In genomic region chr7:98252655-98253054, GRCh38 we compare ENCODE assay signal across 8 cellular contexts. TPM values are rescaled to one million over a fixed set of nuclear protein-coding genes. Genes with fewer than 3 reads are reported as not detected.
DNase-seq lines count a peak whose midpoint lies in the region; ATAC-seq and TF ChIP-seq lines count a peak whose summit lies in the region.

No MANE protein-coding gene starts in this region.

- peak; percentile 41 for DNase-seq in NCI-H2227 (lab: John Stamatoyannopoulos, UW; ENCODE audit: unreplicated experiment)
- no peak for DNase-seq in NCI-H2227 treated with DMSO at 0.1 percent for 48 hours (lab: John Stamatoyannopoulos, UW)
- DNase-seq in activated CD8-positive, alpha-beta T cell treated with anti-CD3 and anti-CD28 coated beads for 36 hours: no peak
- DNase-seq in KG1 (lab: John Stamatoyannopoulos, UW): no peak
- no peak for DNase-seq in stimulated activated CD4-positive, alpha-beta T cell treated with anti-CD3 and anti-CD28 coated beads, Interleukin-2, amount 100 ng/mL, for 48 hours

- H3K36me3 ChIP-seq in iPS-18a (ENCODE audit: control insufficient read depth, low read depth, low read length) (peaks cover 3% of the 10 kb centered on the region), stomach smooth muscle (ENCODE audit: control insufficient read depth in 2 of 2, insufficient read depth in 2 of 2, low read length in 2 of 2) (peaks cover 1 to 2% of the 10 kb centered on the region in 2 donors)

- H3K27me3 Mint-ChIP-seq in activated CD8-positive, alpha-beta T cell treated with anti-CD3 and anti-CD28 coated beads for 36 hours: no peaks in the 10 kb centered on the region

- ATAC-seq in activated CD8-positive, alpha-beta T cell treated with anti-CD3 and anti-CD28 coated beads for 36 hours: no peak
- no peak for ATAC-seq in GM21367 (IDR thresholded peaks at IDR 0.05; ENCODE audit: unreplicated experiment)

- H3K9me3 ChIP-seq in iPS-18a (ENCODE audit: control insufficient read depth, low read depth, low read length) (no peaks in the 10 kb centered on the region), stomach smooth muscle (ENCODE audit: control insufficient read depth in 2 of 2, low read length in 2 of 2) (no peaks in the 10 kb centered on the region)

- H3K36me3 Mint-ChIP-seq in activated CD8-positive, alpha-beta T cell treated with anti-CD3 and anti-CD28 coated beads for 36 hours (ENCODE audit: low read depth): peaks cover 19% of the 10 kb centered on the region

- H3K27ac ChIP-seq in iPS-18a (ENCODE audit: low read length): no peak overlapping the region
- peak overlapping the region; percentile 67 for H3K27ac ChIP-seq in stomach smooth muscle (ENCODE audit: low read length)

- H3K4me1 ChIP-seq in iPS-18a (ENCODE audit: control insufficient read depth, low read depth, low read length) (peaks cover 3% of the 10 kb centered on the region), stomach smooth muscle (ENCODE audit: control insufficient read depth, insufficient read depth, low read length) (peaks cover 23% of the 10 kb centered on the region)

- peak overlapping the region; percentile 98 for H3K27ac Mint-ChIP-seq in activated CD8-positive, alpha-beta T cell treated with anti-CD3 and anti-CD28 coated beads for 36 hours

- peak overlapping the region; percentile 43 for H3K9ac ChIP-seq in iPS-18a (ENCODE audit: low read length)
- H3K9ac ChIP-seq in stomach smooth muscle (ENCODE audit: low read length in 2 of 2): peak overlapping the region; percentile 70 to 75

- H3K9me3 Mint-ChIP-seq in activated CD8-positive, alpha-beta T cell treated with anti-CD3 and anti-CD28 coated beads for 36 hours: no peaks in the 10 kb centered on the region

- TF ChIP-seq CTCF in activated CD8-positive, alpha-beta T cell treated with anti-CD3 and anti-CD28 coated beads for 36 hours (IDR thresholded peaks at IDR 0.05): no peak

- H3K4me3 ChIP-seq in iPS-18a (ENCODE audit: low read length): peak overlapping the region; percentile 84
- H3K4me3 ChIP-seq in stomach smooth muscle (ENCODE audit: low read length in 2 of 2): peak overlapping the region; percentile 89 to 97

- H3K4me3 Mint-ChIP-seq in activated CD8-positive, alpha-beta T cell treated with anti-CD3 and anti-CD28 coated beads for 36 hours: peak overlapping the region; percentile 96

- POLR2A ChIA-PET in activated CD8-positive, alpha-beta T cell treated with anti-CD3 and anti-CD28 coated beads for 36 hours (lab: Charles Lee): interaction anchor here (1.0 to 1.5 kb wide), 2 partner anchors 19 to 32 kb away, joined by 4 read pairs; no protein-coding TSS in a partner anchor

- CTCF ChIA-PET in activated CD8-positive, alpha-beta T cell treated with anti-CD3 and anti-CD28 coated beads for 36 hours (lab: Charles Lee): no interaction called here

- intact Hi-C loops in activated CD8-positive, alpha-beta T cell treated with anti-CD3 and anti-CD28 coated beads for 36 hours (cut with micrococcal nuclease): no loop called here

- H3K27me3 ChIP-seq in iPS-18a (ENCODE audit: control insufficient read depth, insufficient read depth, low read length) (no peaks in the 10 kb centered on the region), stomach smooth muscle (ENCODE audit: control insufficient read depth in 1 of 2, insufficient read depth in 2 of 2, low read length in 2 of 2) (no peaks in the 10 kb centered on the region)

- peaks cover 47% of the 10 kb centered on the region for H3K4me1 Mint-ChIP-seq in activated CD8-positive, alpha-beta T cell treated with anti-CD3 and anti-CD28 coated beads for 36 hours (ENCODE audit: low read depth)

RNA-seq across cellular contexts. Expression of gene TECPR1, which starts 0.6 kb away (rescaled TPM):
- total RNA-seq in activated CD8-positive, alpha-beta T cell treated with anti-CD3 and anti-CD28 coated beads for 36 hours: 10 to 100 TPM; 25.6 to 25.7 TPM

RNA-seq across cellular contexts. Expression of gene BRI3, which starts 28.8 kb away (rescaled TPM):
- 10 to 100 TPM; 44.9 to 47.6 TPM for total RNA-seq in activated CD8-positive, alpha-beta T cell treated with anti-CD3 and anti-CD28 coated beads for 36 hours

RNA-seq across cellular contexts. Expression of gene BHLHA15, which starts 41.4 kb away (rescaled TPM):
- under 1 TPM in 1 of 2 experiments, not detected in 1; 0.94 TPM for total RNA-seq in activated CD8-positive, alpha-beta T cell treated with anti-CD3 and anti-CD28 coated beads for 36 hours
